Comparison of ENCODE assay signal across 1 cellular context in the genomic region with DNA sequence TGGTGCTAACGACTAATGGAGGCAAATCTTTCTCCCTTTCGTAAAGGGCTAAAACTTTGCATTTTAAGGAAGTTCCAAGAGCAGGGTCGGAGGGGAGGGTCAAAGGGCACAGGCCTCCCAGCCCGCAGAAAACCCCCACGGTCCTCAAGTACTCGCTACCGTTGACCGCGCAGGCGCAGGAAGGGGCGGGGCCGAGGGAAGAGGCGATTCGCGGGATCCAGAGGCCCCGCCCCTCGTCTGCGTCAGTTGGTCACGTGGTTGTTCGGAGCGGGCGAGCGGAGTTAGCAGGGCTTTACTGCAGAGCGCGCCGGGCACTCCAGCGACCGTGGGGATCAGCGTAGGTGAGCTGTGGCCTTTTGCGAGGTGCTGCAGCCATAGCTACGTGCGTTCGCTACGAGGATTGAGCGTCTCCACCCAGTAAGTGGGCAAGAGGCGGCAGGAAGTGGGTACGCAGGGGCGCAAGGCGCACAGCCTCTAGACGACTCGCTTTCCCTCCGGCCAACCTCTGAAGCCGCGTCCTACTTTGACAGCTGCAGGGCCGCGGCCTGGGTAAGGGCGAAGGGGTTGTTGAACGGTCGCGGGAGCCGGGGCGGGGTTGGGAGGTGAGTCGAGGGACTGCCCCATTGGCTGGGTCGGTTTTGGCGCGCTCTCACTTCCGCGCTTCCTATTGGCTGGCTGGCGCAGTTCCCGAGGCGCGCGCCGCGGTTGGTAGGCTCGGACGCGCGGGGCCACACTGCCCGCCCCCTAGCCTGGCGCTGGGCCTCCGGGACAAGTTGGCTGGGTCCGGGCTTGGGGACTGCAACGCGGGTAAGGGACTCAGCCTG.
TF ChIP-seq lines count a peak whose summit lies in the region.

A gene (plus strand): TSS at position 242 of the 824 bp plus-strand sequence. CDS start 2,310 bp downstream, outside the sequence.

TF ChIP-seq in HepG2, 621 proteins besides CTCF, POLR2A, EP300 and RAD21 (continued from another document and continues in another):
- TF ChIP-seq SSRP1 (CRISPR knock-in tag; IDR thresholded peaks at IDR 0.05) (peak; percentile 99), ZFY (CRISPR knock-in tag; IDR thresholded peaks at IDR 0.05) (peak; percentile 96), KDM3A (CRISPR knock-in tag; IDR thresholded peaks at IDR 0.05; ENCODE audit: low read depth) (peak; percentile 56), DNMT3B (CRISPR knock-in tag; conservative IDR thresholded peaks at IDR 0.05) (peak; percentile 55; the same call in 1 of the 2 replicates), SAP130 (CRISPR knock-in tag; IDR thresholded peaks at IDR 0.05; ENCODE audit: low read depth) (peak; percentile 99), ZNF44 (CRISPR knock-in tag; IDR thresholded peaks at IDR 0.05) (peak; percentile 99), ZNF382 (CRISPR knock-in tag; IDR thresholded peaks at IDR 0.05; ENCODE audit: borderline replicate concordance) (no peak), ZNF207 (IDR thresholded peaks at IDR 0.05; ENCODE audit: borderline replicate concordance) (no peak), ETV5 (CRISPR knock-in tag; IDR thresholded peaks at IDR 0.05; ENCODE audit: borderline replicate concordance) (peak; percentile 32; the same call in 1 of the 2 replicates), MLLT10 (CRISPR knock-in tag; IDR thresholded peaks at IDR 0.05) (peak; percentile 80; the same call in 1 of the 2 replicates), ZNF776 (CRISPR knock-in tag; IDR thresholded peaks at IDR 0.05) (peak; percentile 94), ZNF543 (CRISPR knock-in tag; IDR thresholded peaks at IDR 0.05) (peak; percentile 92), NR2F2 (IDR thresholded peaks at IDR 0.05; ENCODE audit: borderline replicate concordance, low read depth) (peak; percentile 72; the same call in 1 of the 2 replicates), ZNF230 (CRISPR knock-in tag; IDR thresholded peaks at IDR 0.05) (peak; percentile 95), CBX5 (CRISPR knock-in tag; IDR thresholded peaks at IDR 0.05; ENCODE audit: borderline replicate concordance) (peak; percentile 72; the same call in 1 of the 2 replicates), ZNF451 (CRISPR knock-in tag; IDR thresholded peaks at IDR 0.05) (0 out of 2 replicates have a peak, but pooled peaks have one; percentile 54), ZNF296 (CRISPR knock-in tag; conservative IDR thresholded peaks at IDR 0.05) (no peak), ZKSCAN8 (CRISPR knock-in tag; IDR thresholded peaks at IDR 0.05; ENCODE audit: borderline replicate concordance) (peak; percentile 85; the same call in 1 of the 2 replicates), ZNF335 (CRISPR knock-in tag; IDR thresholded peaks at IDR 0.05) (peak; percentile 85; the same call in 1 of the 2 replicates), ZNF75D (CRISPR knock-in tag; IDR thresholded peaks at IDR 0.05; ENCODE audit: borderline replicate concordance) (no peak), NFIB (CRISPR knock-in tag; IDR thresholded peaks at IDR 0.05; ENCODE audit: borderline replicate concordance) (no peak), ZC3H4 (CRISPR knock-in tag; IDR thresholded peaks at IDR 0.05; ENCODE audit: borderline replicate concordance) (no peak), ATF7 (IDR thresholded peaks at IDR 0.05) (no peak), ATF7 (CRISPR knock-in tag; IDR thresholded peaks at IDR 0.05) (0 out of 2 replicates have a peak, but pooled peaks have one; percentile 75), SPEN (CRISPR knock-in tag; IDR thresholded peaks at IDR 0.05; ENCODE audit: low read depth) (peak; percentile 83), CCDC6 (CRISPR knock-in tag; IDR thresholded peaks at IDR 0.05) (peak; percentile 94), ZNF180 (CRISPR knock-in tag; IDR thresholded peaks at IDR 0.05; ENCODE audit: borderline replicate concordance, low read depth) (peak; percentile 93; the same call in 1 of the 2 replicates), ZNF33A (CRISPR knock-in tag; IDR thresholded peaks at IDR 0.05; ENCODE audit: borderline replicate concordance) (no peak; the same call in 1 of the 2 replicates), KDM5A (IDR thresholded peaks at IDR 0.05; ENCODE audit: borderline replicate concordance, low read length) (peak; percentile 70; the same call in 1 of the 2 replicates)
- TF ChIP-seq, protein P1, sequence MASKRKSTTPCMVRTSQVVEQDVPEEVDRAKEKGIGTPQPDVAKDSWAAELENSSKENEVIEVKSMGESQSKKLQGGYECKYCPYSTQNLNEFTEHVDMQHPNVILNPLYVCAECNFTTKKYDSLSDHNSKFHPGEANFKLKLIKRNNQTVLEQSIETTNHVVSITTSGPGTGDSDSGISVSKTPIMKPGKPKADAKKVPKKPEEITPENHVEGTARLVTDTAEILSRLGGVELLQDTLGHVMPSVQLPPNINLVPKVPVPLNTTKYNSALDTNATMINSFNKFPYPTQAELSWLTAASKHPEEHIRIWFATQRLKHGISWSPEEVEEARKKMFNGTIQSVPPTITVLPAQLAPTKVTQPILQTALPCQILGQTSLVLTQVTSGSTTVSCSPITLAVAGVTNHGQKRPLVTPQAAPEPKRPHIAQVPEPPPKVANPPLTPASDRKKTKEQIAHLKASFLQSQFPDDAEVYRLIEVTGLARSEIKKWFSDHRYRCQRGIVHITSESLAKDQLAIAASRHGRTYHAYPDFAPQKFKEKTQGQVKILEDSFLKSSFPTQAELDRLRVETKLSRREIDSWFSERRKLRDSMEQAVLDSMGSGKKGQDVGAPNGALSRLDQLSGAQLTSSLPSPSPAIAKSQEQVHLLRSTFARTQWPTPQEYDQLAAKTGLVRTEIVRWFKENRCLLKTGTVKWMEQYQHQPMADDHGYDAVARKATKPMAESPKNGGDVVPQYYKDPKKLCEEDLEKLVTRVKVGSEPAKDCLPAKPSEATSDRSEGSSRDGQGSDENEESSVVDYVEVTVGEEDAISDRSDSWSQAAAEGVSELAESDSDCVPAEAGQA (IDR thresholded peaks at IDR 0.05; ENCODE audit: low read depth): peak; percentile 33; the same call in 1 of the 2 replicates
- TF ChIP-seq, protein P1 (CRISPR knock-in tag; IDR thresholded peaks at IDR 0.05; ENCODE audit: borderline replicate concordance): no peak
- TF ChIP-seq, protein P2, sequence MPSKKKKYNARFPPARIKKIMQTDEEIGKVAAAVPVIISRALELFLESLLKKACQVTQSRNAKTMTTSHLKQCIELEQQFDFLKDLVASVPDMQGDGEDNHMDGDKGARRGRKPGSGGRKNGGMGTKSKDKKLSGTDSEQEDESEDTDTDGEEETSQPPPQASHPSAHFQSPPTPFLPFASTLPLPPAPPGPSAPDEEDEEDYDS (CRISPR knock-in tag; IDR thresholded peaks at IDR 0.05): peak; percentile 91
- TF ChIP-seq, protein P3, sequence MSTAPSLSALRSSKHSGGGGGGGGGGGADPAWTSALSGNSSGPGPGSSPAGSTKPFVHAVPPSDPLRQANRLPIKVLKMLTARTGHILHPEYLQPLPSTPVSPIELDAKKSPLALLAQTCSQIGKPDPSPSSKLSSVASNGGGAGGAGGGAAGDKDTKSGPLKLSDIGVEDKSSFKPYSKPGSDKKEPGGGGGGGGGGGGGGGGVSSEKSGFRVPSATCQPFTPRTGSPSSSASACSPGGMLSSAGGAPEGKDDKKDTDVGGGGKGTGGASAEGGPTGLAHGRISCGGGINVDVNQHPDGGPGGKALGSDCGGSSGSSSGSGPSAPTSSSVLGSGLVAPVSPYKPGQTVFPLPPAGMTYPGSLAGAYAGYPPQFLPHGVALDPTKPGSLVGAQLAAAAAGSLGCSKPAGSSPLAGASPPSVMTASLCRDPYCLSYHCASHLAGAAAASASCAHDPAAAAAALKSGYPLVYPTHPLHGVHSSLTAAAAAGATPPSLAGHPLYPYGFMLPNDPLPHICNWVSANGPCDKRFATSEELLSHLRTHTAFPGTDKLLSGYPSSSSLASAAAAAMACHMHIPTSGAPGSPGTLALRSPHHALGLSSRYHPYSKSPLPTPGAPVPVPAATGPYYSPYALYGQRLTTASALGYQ (CRISPR knock-in tag; IDR thresholded peaks at IDR 0.05): peak; percentile 45
- TF ChIP-seq, protein P4, sequence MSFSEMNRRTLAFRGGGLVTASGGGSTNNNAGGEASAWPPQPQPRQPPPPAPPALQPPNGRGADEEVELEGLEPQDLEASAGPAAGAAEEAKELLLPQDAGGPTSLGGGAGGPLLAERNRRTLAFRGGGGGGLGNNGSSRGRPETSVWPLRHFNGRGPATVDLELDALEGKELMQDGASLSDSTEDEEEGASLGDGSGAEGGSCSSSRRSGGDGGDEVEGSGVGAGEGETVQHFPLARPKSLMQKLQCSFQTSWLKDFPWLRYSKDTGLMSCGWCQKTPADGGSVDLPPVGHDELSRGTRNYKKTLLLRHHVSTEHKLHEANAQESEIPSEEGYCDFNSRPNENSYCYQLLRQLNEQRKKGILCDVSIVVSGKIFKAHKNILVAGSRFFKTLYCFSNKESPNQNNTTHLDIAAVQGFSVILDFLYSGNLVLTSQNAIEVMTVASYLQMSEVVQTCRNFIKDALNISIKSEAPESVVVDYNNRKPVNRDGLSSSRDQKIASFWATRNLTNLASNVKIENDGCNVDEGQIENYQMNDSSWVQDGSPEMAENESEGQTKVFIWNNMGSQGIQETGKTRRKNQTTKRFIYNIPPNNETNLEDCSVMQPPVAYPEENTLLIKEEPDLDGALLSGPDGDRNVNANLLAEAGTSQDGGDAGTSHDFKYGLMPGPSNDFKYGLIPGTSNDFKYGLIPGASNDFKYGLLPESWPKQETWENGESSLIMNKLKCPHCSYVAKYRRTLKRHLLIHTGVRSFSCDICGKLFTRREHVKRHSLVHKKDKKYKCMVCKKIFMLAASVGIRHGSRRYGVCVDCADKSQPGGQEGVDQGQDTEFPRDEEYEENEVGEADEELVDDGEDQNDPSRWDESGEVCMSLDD (CRISPR knock-in tag; IDR thresholded peaks at IDR 0.05; ENCODE audit: borderline replicate concordance): peak; percentile 38; the same call in 1 of the 2 replicates
- TF ChIP-seq, protein P5, sequence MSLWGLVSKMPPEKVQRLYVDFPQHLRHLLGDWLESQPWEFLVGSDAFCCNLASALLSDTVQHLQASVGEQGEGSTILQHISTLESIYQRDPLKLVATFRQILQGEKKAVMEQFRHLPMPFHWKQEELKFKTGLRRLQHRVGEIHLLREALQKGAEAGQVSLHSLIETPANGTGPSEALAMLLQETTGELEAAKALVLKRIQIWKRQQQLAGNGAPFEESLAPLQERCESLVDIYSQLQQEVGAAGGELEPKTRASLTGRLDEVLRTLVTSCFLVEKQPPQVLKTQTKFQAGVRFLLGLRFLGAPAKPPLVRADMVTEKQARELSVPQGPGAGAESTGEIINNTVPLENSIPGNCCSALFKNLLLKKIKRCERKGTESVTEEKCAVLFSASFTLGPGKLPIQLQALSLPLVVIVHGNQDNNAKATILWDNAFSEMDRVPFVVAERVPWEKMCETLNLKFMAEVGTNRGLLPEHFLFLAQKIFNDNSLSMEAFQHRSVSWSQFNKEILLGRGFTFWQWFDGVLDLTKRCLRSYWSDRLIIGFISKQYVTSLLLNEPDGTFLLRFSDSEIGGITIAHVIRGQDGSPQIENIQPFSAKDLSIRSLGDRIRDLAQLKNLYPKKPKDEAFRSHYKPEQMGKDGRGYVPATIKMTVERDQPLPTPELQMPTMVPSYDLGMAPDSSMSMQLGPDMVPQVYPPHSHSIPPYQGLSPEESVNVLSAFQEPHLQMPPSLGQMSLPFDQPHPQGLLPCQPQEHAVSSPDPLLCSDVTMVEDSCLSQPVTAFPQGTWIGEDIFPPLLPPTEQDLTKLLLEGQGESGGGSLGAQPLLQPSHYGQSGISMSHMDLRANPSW (CRISPR knock-in tag; IDR thresholded peaks at IDR 0.05; ENCODE audit: borderline replicate concordance): peak; percentile 91; the same call in 1 of the 2 replicates
- TF ChIP-seq, protein P6, sequence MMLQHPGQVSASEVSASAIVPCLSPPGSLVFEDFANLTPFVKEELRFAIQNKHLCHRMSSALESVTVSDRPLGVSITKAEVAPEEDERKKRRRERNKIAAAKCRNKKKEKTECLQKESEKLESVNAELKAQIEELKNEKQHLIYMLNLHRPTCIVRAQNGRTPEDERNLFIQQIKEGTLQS (CRISPR knock-in tag; IDR thresholded peaks at IDR 0.05): peak; percentile 31; the same call in 1 of the 2 replicates
- TF ChIP-seq, protein P7, sequence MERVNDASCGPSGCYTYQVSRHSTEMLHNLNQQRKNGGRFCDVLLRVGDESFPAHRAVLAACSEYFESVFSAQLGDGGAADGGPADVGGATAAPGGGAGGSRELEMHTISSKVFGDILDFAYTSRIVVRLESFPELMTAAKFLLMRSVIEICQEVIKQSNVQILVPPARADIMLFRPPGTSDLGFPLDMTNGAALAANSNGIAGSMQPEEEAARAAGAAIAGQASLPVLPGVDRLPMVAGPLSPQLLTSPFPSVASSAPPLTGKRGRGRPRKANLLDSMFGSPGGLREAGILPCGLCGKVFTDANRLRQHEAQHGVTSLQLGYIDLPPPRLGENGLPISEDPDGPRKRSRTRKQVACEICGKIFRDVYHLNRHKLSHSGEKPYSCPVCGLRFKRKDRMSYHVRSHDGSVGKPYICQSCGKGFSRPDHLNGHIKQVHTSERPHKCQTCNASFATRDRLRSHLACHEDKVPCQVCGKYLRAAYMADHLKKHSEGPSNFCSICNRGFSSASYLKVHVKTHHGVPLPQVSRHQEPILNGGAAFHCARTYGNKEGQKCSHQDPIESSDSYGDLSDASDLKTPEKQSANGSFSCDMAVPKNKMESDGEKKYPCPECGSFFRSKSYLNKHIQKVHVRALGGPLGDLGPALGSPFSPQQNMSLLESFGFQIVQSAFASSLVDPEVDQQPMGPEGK (CRISPR knock-in tag; IDR thresholded peaks at IDR 0.05): peak; percentile 92
- TF ChIP-seq, protein P8, sequence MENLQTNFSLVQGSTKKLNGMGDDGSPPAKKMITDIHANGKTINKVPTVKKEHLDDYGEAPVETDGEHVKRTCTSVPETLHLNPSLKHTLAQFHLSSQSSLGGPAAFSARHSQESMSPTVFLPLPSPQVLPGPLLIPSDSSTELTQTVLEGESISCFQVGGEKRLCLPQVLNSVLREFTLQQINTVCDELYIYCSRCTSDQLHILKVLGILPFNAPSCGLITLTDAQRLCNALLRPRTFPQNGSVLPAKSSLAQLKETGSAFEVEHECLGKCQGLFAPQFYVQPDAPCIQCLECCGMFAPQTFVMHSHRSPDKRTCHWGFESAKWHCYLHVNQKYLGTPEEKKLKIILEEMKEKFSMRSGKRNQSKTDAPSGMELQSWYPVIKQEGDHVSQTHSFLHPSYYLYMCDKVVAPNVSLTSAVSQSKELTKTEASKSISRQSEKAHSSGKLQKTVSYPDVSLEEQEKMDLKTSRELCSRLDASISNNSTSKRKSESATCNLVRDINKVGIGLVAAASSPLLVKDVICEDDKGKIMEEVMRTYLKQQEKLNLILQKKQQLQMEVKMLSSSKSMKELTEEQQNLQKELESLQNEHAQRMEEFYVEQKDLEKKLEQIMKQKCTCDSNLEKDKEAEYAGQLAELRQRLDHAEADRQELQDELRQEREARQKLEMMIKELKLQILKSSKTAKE (CRISPR knock-in tag; IDR thresholded peaks at IDR 0.05; ENCODE audit: borderline replicate concordance): 0 out of 2 replicates have a peak, but pooled peaks have one; percentile 27
